8 cellular contexts compared by ENCODE assay signal in genomic region chr4:36348403-36348938, GRCh38.
DNase-seq lines count a peak whose midpoint lies in the region; ATAC-seq and TF ChIP-seq lines count a peak whose summit lies in the region.
"Had no signal": no experiment of that assay in that cellular context is flagged by ENCODE, and none has a peak within 500 bp of the region (broad histone marks: within the 10 kb centered on the region; RNA-seq: fewer than 3 reads in every experiment).

No MANE protein-coding gene starts in this region.

- H4K20me1 ChIP-seq in OCI-LY7 (ENCODE audit: insufficient read depth, low read length) = no peaks in the 10 kb centered on the region

- CTCF ChIA-PET in OCI-LY7 (lab: Charles Lee; ENCODE audit: unreplicated experiment) = no interaction called here

- no peak for TF ChIP-seq EP300 in esophagus muscularis mucosa (IDR thresholded peaks at IDR 0.05)

- H3K9me3 ChIP-seq in OCI-LY7 (ENCODE audit: low read length) (no peaks in the 10 kb centered on the region), esophagus muscularis mucosa (no peaks in the 10 kb centered on the region)
- H3K9me3 ChIP-seq: testis had no signal

- H3K4me3 ChIP-seq in OCI-LY7 (ENCODE audit: low read depth, low read length, poor library complexity, severe bottlenecking) = no peak overlapping the region
- no peak overlapping the region for H3K4me3 ChIP-seq in esophagus muscularis mucosa
- H3K4me3 ChIP-seq: testis had no signal

- peak overlapping the region; percentile 25; the same call in 1 of the 2 replicates for H3K4me2 ChIP-seq in OCI-LY7 (ENCODE audit: low read length)

- ATAC-seq in GM18907 (IDR thresholded peaks at IDR 0.05; ENCODE audit: unreplicated experiment) = peak; percentile 97
- peak; percentile 95 for ATAC-seq in HG02588 (IDR thresholded peaks at IDR 0.05; ENCODE audit: unreplicated experiment)

- no peaks in the 10 kb centered on the region for H3K36me3 ChIP-seq in OCI-LY7 (ENCODE audit: insufficient read depth, low read length)
- no peaks in the 10 kb centered on the region for H3K36me3 ChIP-seq in esophagus muscularis mucosa

- H3K27me3 ChIP-seq in esophagus muscularis mucosa = peaks cover 0 to 3% (median 0%) of the 10 kb centered on the region in 4 donors
- H3K27me3 ChIP-seq: testis had no signal

- no peaks in the 10 kb centered on the region for H3K4me1 ChIP-seq in OCI-LY7 (ENCODE audit: insufficient read depth, low read length, poor library complexity, severe bottlenecking)
- H3K4me1 ChIP-seq in esophagus muscularis mucosa = no peaks in the 10 kb centered on the region
- H3K4me1 ChIP-seq: testis had no signal

- POLR2A ChIA-PET in OCI-LY7 (lab: Charles Lee) = interaction anchor here (1.3 to 1.4 kb wide), 2 partner anchors 19 to 51 kb away, joined by 3 read pairs; no protein-coding TSS in a partner anchor

- TF ChIP-seq CTCF in OCI-LY7 (conservative IDR thresholded peaks at IDR 0.05; ENCODE audit: low read length) (no peak), esophagus muscularis mucosa (IDR thresholded peaks at IDR 0.05) (no peak)

- peak overlapping the region; percentile 49; the same call in 1 of the 2 replicates for H2AFZ ChIP-seq in OCI-LY7 (ENCODE audit: low read length)

- DNase-seq in OCI-LY7 (ENCODE audit: low spot score) (peak; percentile 1), cerebellar nuclear complex (lab: John Stamatoyannopoulos, UW) (no peak), SKM-1 treated with dmso at 0.1 percent for 144 hours (lab: John Stamatoyannopoulos, UW; ENCODE audit: unreplicated experiment) (no peak), esophagus muscularis mucosa (ENCODE audit: extremely low spot score) (no peak)
- DNase-seq in stimulated activated CD4-positive, alpha-beta T cell treated with anti-CD3 and anti-CD28 coated beads, Interleukin-2, amount 100 ng/mL, for 24 hours = peak; percentile 13 to 41
- DNase-seq: testis had no signal

- 73% methylated on average over 4 of the region's 4 CpGs for WGBS in esophagus muscularis mucosa

- H3K27ac ChIP-seq in OCI-LY7 (ENCODE audit: low read depth, low read length, poor library complexity, severe bottlenecking) (no peak overlapping the region), esophagus muscularis mucosa (replicated peaks in 1 of 4) (no peak overlapping the region)
- H3K27ac ChIP-seq: testis had no signal

- BruUV-seq in OCI-LY7 (replicated peaks; lab: Mats Ljungman, UMichigan) = no TSS peak

- intact Hi-C loops in OCI-LY7 (cut with micrococcal nuclease; ENCODE audit: unreplicated experiment) = no loop called here
- intact Hi-C loops in esophagus muscularis mucosa (cut with DNase I) = no loop called here

- no peaks in the 10 kb centered on the region for H3K9me2 ChIP-seq in OCI-LY7 (ENCODE audit: insufficient read depth, low read length)

- no peak for TF ChIP-seq POLR2A in esophagus muscularis mucosa (IDR thresholded peaks at IDR 0.05; ENCODE audit: low read depth)

- no peaks in the 10 kb centered on the region for H3K79me2 ChIP-seq in OCI-LY7 (ENCODE audit: insufficient read depth, low read depth, low read length)

Comparison
In these comparisons a context has a peak if more than half of its experiments do, and no peak if none do; other contexts are left out.
1. DNase-seq: peak in OCI-LY7 (single experiment) and stimulated activated CD4-positive, alpha-beta T cell treated with anti-CD3 and anti-CD28 coated beads, Interleukin-2, amount 100 ng/mL, for 24 hours (2 of 2); none in cerebellar nuclear complex (0 of 2), SKM-1 treated with dmso at 0.1 percent for 144 hours (single experiment) and esophagus muscularis mucosa (single experiment).